In genomic region chr1:40391688-40392145, GRCh38 we compare ENCODE assay signal across 9 cellular contexts. TPM values are rescaled to one million over a fixed set of nuclear protein-coding genes. Genes with fewer than 3 reads are reported as not detected.
DNase-seq lines count a peak whose midpoint lies in the region; ATAC-seq and TF ChIP-seq lines count a peak whose summit lies in the region.
"Had no signal": no experiment of that assay in that cellular context is flagged by ENCODE, and none has a peak within 500 bp of the region (broad histone marks: within the 10 kb centered on the region; RNA-seq: fewer than 3 reads in every experiment).

No MANE protein-coding gene starts in this region.

- intact Hi-C loops in body of pancreas (cut with DNase I) (no loop called here), lower leg skin (cut with DNase I; ENCODE audit: low total_unique reads) (no loop called here)

- H3K4me1 Mint-ChIP-seq in stimulated activated memory B cell treated with anti-CD40 and anti-IgM and Interleukin-4, amounts not matched to agents 10 μg/mL and 1 μg/mL and 100 μg/mL, for 72 hours: peaks cover 91% of the 10 kb centered on the region

- H3K9me3 Mint-ChIP-seq in stimulated activated memory B cell treated with anti-CD40 and anti-IgM and Interleukin-4, amounts not matched to agents 10 μg/mL and 1 μg/mL and 100 μg/mL, for 72 hours: no peaks in the 10 kb centered on the region

- H3K4me3 Mint-ChIP-seq in stimulated activated memory B cell treated with anti-CD40 and anti-IgM and Interleukin-4, amounts not matched to agents 10 μg/mL and 1 μg/mL and 100 μg/mL, for 72 hours: peak overlapping the region; percentile 43

- H3K27me3 Mint-ChIP-seq in stimulated activated memory B cell treated with anti-CD40 and anti-IgM and Interleukin-4, amounts not matched to agents 10 μg/mL and 1 μg/mL and 100 μg/mL, for 72 hours: no peaks in the 10 kb centered on the region

- peak overlapping the region; percentile 98 for H3K27ac Mint-ChIP-seq in stimulated activated memory B cell treated with anti-CD40 and anti-IgM and Interleukin-4, amounts not matched to agents 10 μg/mL and 1 μg/mL and 100 μg/mL, for 72 hours

- peaks cover 34% of the 10 kb centered on the region for H3K36me3 Mint-ChIP-seq in stimulated activated memory B cell treated with anti-CD40 and anti-IgM and Interleukin-4, amounts not matched to agents 10 μg/mL and 1 μg/mL and 100 μg/mL, for 72 hours

- peak overlapping the region in 1 of 4 donors; percentile 86 for H3K27ac ChIP-seq in body of pancreas

- peaks cover 68% of the 10 kb centered on the region for H3K4me1 ChIP-seq in body of pancreas

- no peak for TF ChIP-seq RAD21 in Ishikawa (IDR thresholded peaks at IDR 0.05; ENCODE audit: low read depth)

- TF ChIP-seq POLR2A in body of pancreas (IDR thresholded peaks at IDR 0.05): peak in 1 of 3 donors; percentile 8
- TF ChIP-seq POLR2A in lower leg skin (IDR thresholded peaks at IDR 0.05): no peak

- DNase-seq in NOMO-1 treated with DMSO at 0.1 percent for 48 hours (lab: John Stamatoyannopoulos, UW; ENCODE audit: unreplicated experiment) (peak; percentile 15), NOMO-1 treated with dmso at 0.1 percent for 144 hours (lab: John Stamatoyannopoulos, UW; ENCODE audit: unreplicated experiment) (no peak), body of pancreas (peak in 1 of 4 donors; percentile 48), T-helper 9 cell (no peak), lower leg skin (ENCODE audit: low spot score in 2 of 2) (no peak), NK-92 (lab: John Stamatoyannopoulos, UW; ENCODE audit: unreplicated experiment) (no peak)
- DNase-seq: NCI-H510A treated with DMSO at 0.1 percent for 48 hours had no signal

- no peaks in the 10 kb centered on the region for H3K36me3 ChIP-seq in body of pancreas (replicated peaks in 1 of 2; ENCODE audit: insufficient read depth in 1 of 2, low read depth in 2 of 2)

- TF ChIP-seq CTCF in body of pancreas (IDR thresholded peaks at IDR 0.05) (no peak), lower leg skin (IDR thresholded peaks at IDR 0.05) (no peak)

- TF ChIP-seq EP300 in Ishikawa (IDR thresholded peaks at IDR 0.05; ENCODE audit: borderline replicate concordance): no peak

- H3K27me3 ChIP-seq in body of pancreas: no peaks in the 10 kb centered on the region

- no peaks in the 10 kb centered on the region for H3K9me3 ChIP-seq in body of pancreas

- no peak overlapping the region for H3K4me3 ChIP-seq in body of pancreas
- no peak overlapping the region for H3K4me3 ChIP-seq in lower leg skin (ENCODE audit: low read depth, poor library complexity, severe bottlenecking)

- peak; percentile 70 for ATAC-seq in body of pancreas
- peak; percentile 48 for ATAC-seq in stimulated activated memory B cell treated with anti-CD40 and anti-IgM and Interleukin-4, amounts not matched to agents 10 μg/mL and 1 μg/mL and 100 μg/mL, for 72 hours

- 71 to 100% methylated on average over 1 of the region's 1 CpG for WGBS in body of pancreas, 2 donors
- 89 to 90% methylated on average over 1 of the region's 1 CpG for WGBS in lower leg skin, 2 donors

TF ChIP-seq in Ishikawa, 13 proteins besides CTCF, POLR2A, EP300 and RAD21:
- TF ChIP-seq CEBPB (IDR thresholded peaks at IDR 0.05): 0 out of 2 replicates have a peak, but pooled peaks have one; percentile 24
- TF ChIP-seq TAF1 (IDR thresholded peaks at IDR 0.05; ENCODE audit: low read depth): no peak
- 0 out of 2 replicates have a peak, but pooled peaks have one; percentile 14 for TF ChIP-seq TCF12 (IDR thresholded peaks at IDR 0.05; ENCODE audit: low read depth)
- TF ChIP-seq, protein P1, sequence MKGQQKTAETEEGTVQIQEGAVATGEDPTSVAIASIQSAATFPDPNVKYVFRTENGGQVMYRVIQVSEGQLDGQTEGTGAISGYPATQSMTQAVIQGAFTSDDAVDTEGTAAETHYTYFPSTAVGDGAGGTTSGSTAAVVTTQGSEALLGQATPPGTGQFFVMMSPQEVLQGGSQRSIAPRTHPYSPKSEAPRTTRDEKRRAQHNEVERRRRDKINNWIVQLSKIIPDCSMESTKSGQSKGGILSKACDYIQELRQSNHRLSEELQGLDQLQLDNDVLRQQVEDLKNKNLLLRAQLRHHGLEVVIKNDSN (IDR thresholded peaks at IDR 0.05): no peak

RNA-seq across cellular contexts. Expression of gene SMAP2, which starts 18.2 kb away (rescaled TPM):
- total RNA-seq in body of pancreas (10 to 100 TPM; 21.4 to 24.6 TPM), lower leg skin (10 to 100 TPM; 34.2 to 69.5 (median 43.7) TPM)

RNA-seq across cellular contexts. Expression of gene ZFP69B, which starts 58.6 kb away (rescaled TPM):
- total RNA-seq in body of pancreas (1 to 10 TPM in 1 of 2 donors, under 1 TPM in 1; 0.66 to 1.8 TPM), lower leg skin (under 1 TPM in 3 of 4 donors, not detected in 1; 0.52 to 0.81 (median 0.76) TPM)
